ENCODE assay signal across 29 cellular contexts in genomic region chr2:200148366-200148765, GRCh38.
"Had no signal": no experiment of that assay in that cellular context is flagged by ENCODE, and none has a peak within 500 bp of the region (broad histone marks: within the 10 kb centered on the region; RNA-seq: fewer than 3 reads in every experiment).

No MANE protein-coding gene starts in this region.

- H3K4me1 Mint-ChIP-seq: activated naive CD4-positive, alpha-beta T cell treated with anti-CD3 and anti-CD28 coated beads, Interleukin-2, amount 50 U/mL, for 24 hours; central memory CD8-positive, alpha-beta T cell; T-helper 17 cell; WTC11 had no signal

- H3K27me3 Mint-ChIP-seq: brain, T-helper 17 cell had no signal

- H3K27ac Mint-ChIP-seq: activated CD8-positive, alpha-beta T cell treated with anti-CD3 and anti-CD28 coated beads, Interleukin-2, amount 10 ng/mL, durations not matched to agents 7 days and 5 days; activated naive CD4-positive, alpha-beta T cell treated with anti-CD3 and anti-CD28 coated beads, Interleukin-2, amount 50 U/mL, for 24 hours; T-helper 17 cell; WTC11 had no signal

- H3K27ac ChIP-seq: ascending aorta, SJSA1 had no signal

- H3K4me3 Mint-ChIP-seq: activated CD8-positive, alpha-beta T cell treated with anti-CD3 and anti-CD28 coated beads, Interleukin-2, amount 10 ng/mL, durations not matched to agents 7 days and 5 days; activated naive CD4-positive, alpha-beta T cell treated with anti-CD3 and anti-CD28 coated beads, Interleukin-2, amount 50 U/mL, for 24 hours; brain; central memory CD8-positive, alpha-beta T cell; T-helper 17 cell; WTC11 had no signal

- H3K4me3 ChIP-seq: ascending aorta, SJSA1 had no signal

- H3K36me3 ChIP-seq: ascending aorta, SJSA1 had no signal

- H3K4me1 ChIP-seq: ascending aorta, SJSA1 had no signal

- H3K27me3 ChIP-seq: ascending aorta, SJSA1 had no signal

- ATAC-seq: activated CD8-positive, alpha-beta T cell treated with anti-CD3 and anti-CD28 coated beads, Interleukin-2, amount 10 ng/mL, durations not matched to agents 7 days and 5 days; Panc1; Right ventricle myocardium inferior; T-helper 17 cell; WTC11 had no signal

- DNase-seq: activated CD4-positive, alpha-beta T cell treated with anti-CD3 and anti-CD28 coated beads for 48 hours; activated CD4-positive, alpha-beta T cell treated with anti-CD3 and anti-CD28 coated beads, Interleukin-2, amount 50 U/mL, for 4 hours; activated CD4-positive, CD25-positive, alpha-beta regulatory T cell treated with anti-CD3 and anti-CD28 coated beads, Interleukin-2, amount 50 U/mL, for 72 hours; activated CD8-positive, alpha-beta memory T cell treated with anti-CD3 and anti-CD28 coated beads, Interleukin-2, amount 50 U/mL, for 48 hours; activated CD8-positive, alpha-beta T cell treated with anti-CD3 and anti-CD28 coated beads, Interleukin-2, amount 10 ng/mL, durations not matched to agents 7 days and 5 days; activated T-cell treated with anti-CD3 and anti-CD28 coated beads, Interleukin-2, amount 50 U/mL, for 1 hour; amniotic stem cell; Kasumi-1; KBM-7; NCI-H1048; NCI-H1417 treated with DMSO at 0.1 percent for 48 hours; NCI-H1694 treated with DMSO at 0.1 percent for 48 hours; NCI-H2029 treated with DMSO at 0.1 percent for 48 hours; NCI-H345; NCI-H510A; NCI-H526 treated with DMSO at 0.1 percent for 48 hours; NCI-H82; OCI-M1; RPMI8226; T-helper 17 cell; T-helper 9 cell had no signal
